Comparison of ENCODE assay signal across 14 cellular contexts in genomic region chr10:62025901-62026879, GRCh38.
DNase-seq lines count a peak whose midpoint lies in the region; ATAC-seq and TF ChIP-seq lines count a peak whose summit lies in the region.
"Had no signal": no experiment of that assay in that cellular context is flagged by ENCODE, and none has a peak within 500 bp of the region (broad histone marks: within the 10 kb centered on the region; RNA-seq: fewer than 3 reads in every experiment).

No MANE protein-coding gene starts in this region.

- H3K27ac ChIP-seq in SJSA1 (peak overlapping the region; percentile 33), right cardiac atrium (ENCODE audit: low read length) (no peak overlapping the region), thyroid gland (no peak overlapping the region)

- TF ChIP-seq CTCF in fibroblast of pulmonary artery (IDR thresholded peaks at IDR 0.05; ENCODE audit: low read length, missing control alignments): no peak
- TF ChIP-seq CTCF in thyroid gland (IDR thresholded peaks at IDR 0.05): no peak

- DNase-seq in activated CD4-positive, alpha-beta memory T cell treated with anti-CD3 and anti-CD28 coated beads for 36 hours: no peak
- DNase-seq in activated CD4-positive, alpha-beta memory T cell treated with anti-CD3 and anti-CD28 coated beads, Interleukin-2, amount 10 ng/mL, durations not matched to agents 7 days and 5 days: no peak
- DNase-seq in SJSA1 (ENCODE audit: low read depth in 1 of 2, low spot score in 2 of 2) (peak in 1 of 2 experiments; percentile 29), fibroblast of pulmonary artery (ENCODE audit: low read depth) (peak; percentile 37), right cardiac atrium (no peak), thyroid gland (no peak)
- DNase-seq: glutamatergic neuron, NCI-H510A, Right ventricle myocardium superior, substantia nigra had no signal

- H3K36me3 ChIP-seq in SJSA1 (peaks cover under 1% of the 10 kb centered on the region; the same call in 1 of the 2 replicates), thyroid gland (no peaks in the 10 kb centered on the region)

- H3K9me3 Mint-ChIP-seq in activated CD4-positive, alpha-beta memory T cell treated with anti-CD3 and anti-CD28 coated beads for 36 hours: peaks cover 4% of the 10 kb centered on the region
- peaks cover 5% of the 10 kb centered on the region for H3K9me3 Mint-ChIP-seq in activated CD4-positive, alpha-beta memory T cell treated with anti-CD3 and anti-CD28 coated beads, Interleukin-2, amount 10 ng/mL, durations not matched to agents 7 days and 5 days
- H3K9me3 Mint-ChIP-seq in stimulated activated memory B cell treated with anti-CD40 and anti-IgM and Interleukin-4, amounts not matched to agents 10 μg/mL and 1 μg/mL and 100 μg/mL, for 72 hours: peaks cover 4% of the 10 kb centered on the region

- WGBS in right cardiac atrium: 80% methylated on average over 4 of the region's 4 CpGs
- 82 to 84% methylated on average over 4 of the region's 4 CpGs for WGBS in thyroid gland, 2 donors

- H3K4me3 ChIP-seq in SJSA1: no peak overlapping the region
- no peak overlapping the region for H3K4me3 ChIP-seq in fibroblast of pulmonary artery (replicated peaks; ENCODE audit: low read depth, low read length)
- no peak overlapping the region for H3K4me3 ChIP-seq in right cardiac atrium (ENCODE audit: low read length)
- H3K4me3 ChIP-seq in thyroid gland (replicated peaks in 1 of 3): no peak overlapping the region
- H3K4me3 ChIP-seq: lung had no signal

- peaks cover 46% of the 10 kb centered on the region for H3K4me1 ChIP-seq in SJSA1 (replicated peaks)
- peaks cover 4% of the 10 kb centered on the region for H3K4me1 ChIP-seq in right cardiac atrium (ENCODE audit: control insufficient read depth, insufficient read depth, low read length)
- H3K4me1 ChIP-seq in thyroid gland: no peaks in the 10 kb centered on the region

- no peak overlapping the region for H3K4me3 Mint-ChIP-seq in activated CD4-positive, alpha-beta memory T cell treated with anti-CD3 and anti-CD28 coated beads for 36 hours
- H3K4me3 Mint-ChIP-seq in activated CD4-positive, alpha-beta memory T cell treated with anti-CD3 and anti-CD28 coated beads, Interleukin-2, amount 10 ng/mL, durations not matched to agents 7 days and 5 days: no peak overlapping the region
- no peak overlapping the region for H3K4me3 Mint-ChIP-seq in stimulated activated memory B cell treated with anti-CD40 and anti-IgM and Interleukin-4, amounts not matched to agents 10 μg/mL and 1 μg/mL and 100 μg/mL, for 72 hours
- H3K4me3 Mint-ChIP-seq: activated T-helper 1 cell treated with anti-CD3 and anti-CD28 coated beads, Interleukin-12 subunit alpha, Interleukin-12 subunit beta, Interleukin-2, Interleukin-4 antibody, amounts not matched to agents 30 ng/mL and 10 ng/mL and 1 ng/mL, durations not matched to agents 14 hours and 24 hours and 36 hours had no signal

- peak overlapping the region; percentile 62 for H3K27ac Mint-ChIP-seq in activated CD4-positive, alpha-beta memory T cell treated with anti-CD3 and anti-CD28 coated beads for 36 hours
- no peak overlapping the region for H3K27ac Mint-ChIP-seq in activated CD4-positive, alpha-beta memory T cell treated with anti-CD3 and anti-CD28 coated beads, Interleukin-2, amount 10 ng/mL, durations not matched to agents 7 days and 5 days
- peak overlapping the region; percentile 15 for H3K27ac Mint-ChIP-seq in stimulated activated memory B cell treated with anti-CD40 and anti-IgM and Interleukin-4, amounts not matched to agents 10 μg/mL and 1 μg/mL and 100 μg/mL, for 72 hours

- H3K4me1 Mint-ChIP-seq in activated CD4-positive, alpha-beta memory T cell treated with anti-CD3 and anti-CD28 coated beads for 36 hours (ENCODE audit: low read depth): peaks cover 92% of the 10 kb centered on the region
- peaks cover 78% of the 10 kb centered on the region for H3K4me1 Mint-ChIP-seq in activated CD4-positive, alpha-beta memory T cell treated with anti-CD3 and anti-CD28 coated beads, Interleukin-2, amount 10 ng/mL, durations not matched to agents 7 days and 5 days
- H3K4me1 Mint-ChIP-seq in stimulated activated memory B cell treated with anti-CD40 and anti-IgM and Interleukin-4, amounts not matched to agents 10 μg/mL and 1 μg/mL and 100 μg/mL, for 72 hours: peaks cover 84% of the 10 kb centered on the region

- H3K27me3 ChIP-seq in SJSA1 (replicated peaks): no peaks in the 10 kb centered on the region
- H3K27me3 ChIP-seq in right cardiac atrium (ENCODE audit: control insufficient read depth, insufficient read depth): no peaks in the 10 kb centered on the region
- H3K27me3 ChIP-seq in thyroid gland: no peaks in the 10 kb centered on the region

- CTCF ChIA-PET in activated CD4-positive, alpha-beta memory T cell treated with anti-CD3 and anti-CD28 coated beads for 36 hours (lab: Charles Lee): interaction anchor here (1.1 to 9.1 kb wide), 4 partner anchors 13 to 130 kb away, joined by 3 to 80 read pairs (median 4); no protein-coding TSS in a partner anchor
- CTCF ChIA-PET in activated CD4-positive, alpha-beta memory T cell treated with anti-CD3 and anti-CD28 coated beads, Interleukin-2, amount 10 ng/mL, durations not matched to agents 7 days and 5 days (lab: Charles Lee): interaction anchor here (0.7 to 2.5 kb wide), 7 partner anchors 12 to 220 kb away, joined by 3 to 14 read pairs (median 3); no protein-coding TSS in a partner anchor

- H3K27me3 Mint-ChIP-seq in activated CD4-positive, alpha-beta memory T cell treated with anti-CD3 and anti-CD28 coated beads for 36 hours: no peaks in the 10 kb centered on the region
- no peaks in the 10 kb centered on the region for H3K27me3 Mint-ChIP-seq in activated CD4-positive, alpha-beta memory T cell treated with anti-CD3 and anti-CD28 coated beads, Interleukin-2, amount 10 ng/mL, durations not matched to agents 7 days and 5 days
- H3K27me3 Mint-ChIP-seq in stimulated activated memory B cell treated with anti-CD40 and anti-IgM and Interleukin-4, amounts not matched to agents 10 μg/mL and 1 μg/mL and 100 μg/mL, for 72 hours: no peaks in the 10 kb centered on the region

- intact Hi-C loops in activated CD4-positive, alpha-beta memory T cell treated with anti-CD3 and anti-CD28 coated beads for 36 hours (cut with micrococcal nuclease): no loop called here
- intact Hi-C loops in right cardiac atrium (cut with DNase I) (no loop called here), thyroid gland (cut with DNase I) (no loop called here)

- H3K36me3 Mint-ChIP-seq in activated CD4-positive, alpha-beta memory T cell treated with anti-CD3 and anti-CD28 coated beads for 36 hours: peaks cover 46% of the 10 kb centered on the region
- peaks cover 83% of the 10 kb centered on the region for H3K36me3 Mint-ChIP-seq in activated CD4-positive, alpha-beta memory T cell treated with anti-CD3 and anti-CD28 coated beads, Interleukin-2, amount 10 ng/mL, durations not matched to agents 7 days and 5 days (ENCODE audit: low read depth)
- peaks cover 71% of the 10 kb centered on the region for H3K36me3 Mint-ChIP-seq in stimulated activated memory B cell treated with anti-CD40 and anti-IgM and Interleukin-4, amounts not matched to agents 10 μg/mL and 1 μg/mL and 100 μg/mL, for 72 hours

- no peak for ATAC-seq in stimulated activated memory B cell treated with anti-CD40 and anti-IgM and Interleukin-4, amounts not matched to agents 10 μg/mL and 1 μg/mL and 100 μg/mL, for 72 hours
- ATAC-seq in HG03025 (IDR thresholded peaks at IDR 0.05; ENCODE audit: low FRiP score, unreplicated experiment) (no peak), right cardiac atrium (no peak)

- TF ChIP-seq POLR2A in thyroid gland (IDR thresholded peaks at IDR 0.05): no peak

- no peaks in the 10 kb centered on the region for H3K9me3 ChIP-seq in SJSA1 (replicated peaks)
- H3K9me3 ChIP-seq in right cardiac atrium (ENCODE audit: control insufficient read depth, low read length): no peaks in the 10 kb centered on the region
- no peaks in the 10 kb centered on the region for H3K9me3 ChIP-seq in thyroid gland

- POLR2A ChIA-PET in activated CD4-positive, alpha-beta memory T cell treated with anti-CD3 and anti-CD28 coated beads for 36 hours (lab: Charles Lee): interaction anchor here (1.0 to 8.9 kb wide), 3 partner anchors 14 to 33 kb away, joined by 3 to 163 read pairs (median 3); no protein-coding TSS in a partner anchor
- POLR2A ChIA-PET in activated CD4-positive, alpha-beta memory T cell treated with anti-CD3 and anti-CD28 coated beads, Interleukin-2, amount 10 ng/mL, durations not matched to agents 7 days and 5 days (lab: Charles Lee): interaction anchor here (0.8 to 4.7 kb wide), 7 partner anchors 10 to 126 kb away, joined by 3 to 24 read pairs (median 3); partner anchors contain the start of gene ARID5B
